Comparison of ENCODE assay signal across 22 cellular contexts in the genomic region with DNA sequence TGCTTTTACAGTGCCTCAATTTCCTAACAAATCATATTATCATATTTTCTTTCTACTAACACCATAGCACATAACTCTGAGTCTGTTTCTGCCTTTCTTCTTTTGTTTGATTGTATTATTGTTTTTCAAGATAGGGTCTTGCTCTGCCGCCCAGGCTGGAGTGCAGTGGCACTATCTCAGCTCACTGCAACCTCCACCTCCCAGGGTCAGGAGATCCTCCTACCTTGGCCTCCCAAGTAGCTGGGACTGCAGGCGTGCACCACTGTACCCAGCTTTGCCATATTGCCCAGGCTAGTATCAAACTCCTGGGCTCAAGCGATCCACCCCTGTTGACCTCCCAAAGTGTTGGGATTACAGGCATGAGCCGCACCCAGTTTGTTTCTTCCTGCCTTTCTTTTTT. TPM values are rescaled to one million over a fixed set of nuclear protein-coding genes. Genes with fewer than 3 reads are reported as not detected.
A peak's percentile ranks its signal among the peaks of the same experiment; 100 is the strongest.
DNase-seq lines count a peak whose midpoint lies in the region; ATAC-seq, FAIRE-seq and TF ChIP-seq lines count a peak whose summit lies in the region.
"Had no signal": no experiment of that assay in that cellular context is flagged by ENCODE, and none has a peak within 500 bp of the region (broad histone marks: within the 10 kb centered on the region; RNA-seq: fewer than 3 reads in every experiment).

No MANE protein-coding gene starts in this region.

- peaks cover 32 to 68% of the 10 kb centered on the region in 2 experiments for H3K36me3 ChIP-seq in HEK293 (ENCODE audit: control insufficient read depth in 2 of 2, insufficient read depth in 1 of 2, low read length in 2 of 2)
- peaks cover 3 to 28% of the 10 kb centered on the region in 2 experiments for H3K36me3 ChIP-seq in HepG2 (replicated peaks in 1 of 2; ENCODE audit: control insufficient read depth in 1 of 2, insufficient read depth in 2 of 2, low read length in 2 of 2)
- H3K36me3 ChIP-seq in WERI-Rb-1 = peaks cover 58% of the 10 kb centered on the region

- H3K27me3 Mint-ChIP-seq in T-helper 1 cell treated with Interleukin-12 subunit alpha and Interleukin-12 subunit beta and Interleukin-4 antibody, amounts not matched to agents 30 μg/mL and 1 μg/mL, for 36 hours (ENCODE audit: low read depth) = no peaks in the 10 kb centered on the region
- H3K27me3 Mint-ChIP-seq: CD4-positive, alpha-beta memory T cell; IgD-negative memory B cell had no signal

- H3K9me3 ChIP-seq in HEK293 (ENCODE audit: control insufficient read depth, insufficient read depth, low read depth, low read length) (no peaks in the 10 kb centered on the region), HepG2 (ENCODE audit: low read length) (no peaks in the 10 kb centered on the region), WERI-Rb-1 (ENCODE audit: severe bottlenecking) (no peaks in the 10 kb centered on the region)
- H3K9me3 ChIP-seq: A549 had no signal

- TF ChIP-seq RAD21 in HepG2 (CRISPR knock-in tag; IDR thresholded peaks at IDR 0.05) = no peak

- BruUV-seq in HepG2 (replicated peaks; lab: Mats Ljungman, UMichigan) = no TSS peak

- no peaks in the 10 kb centered on the region for H3K4me1 ChIP-seq in HEK293 (ENCODE audit: control insufficient read depth, insufficient read depth, low read length)
- no peaks in the 10 kb centered on the region for H3K4me1 ChIP-seq in HepG2 (ENCODE audit: insufficient read depth, low read length)

- 98% methylated on average over 4 of the region's 4 CpGs for WGBS in HepG2 (ENCODE audit: low lambda C conversion rate)

- H3K27ac ChIP-seq in HEK293 (ENCODE audit: extremely low read depth, low read depth, low read length) = no peak overlapping the region
- no peak overlapping the region for H3K27ac ChIP-seq in HepG2 (ENCODE audit: extremely low read length, insufficient read depth, low read length)
- H3K27ac ChIP-seq in WERI-Rb-1 = no peak overlapping the region
- H3K27ac ChIP-seq: 22Rv1, A549, BLaER1 had no signal

- ATAC-seq in HepG2 = no peak
- ATAC-seq: A549, GM23338, HCT116 had no signal

- peaks cover 14% of the 10 kb centered on the region for H3K4me1 Mint-ChIP-seq in T-helper 1 cell treated with Interleukin-12 subunit alpha and Interleukin-12 subunit beta and Interleukin-4 antibody, amounts not matched to agents 30 μg/mL and 1 μg/mL, for 36 hours (ENCODE audit: low read depth)
- H3K4me1 Mint-ChIP-seq: CD14-positive monocyte, GM23338 had no signal

- peaks cover 59% of the 10 kb centered on the region for H4K20me1 ChIP-seq in HepG2 (ENCODE audit: insufficient read depth, low read length)

- no peak for TF ChIP-seq EP300 in HepG2 (IDR thresholded peaks at IDR 0.05; ENCODE audit: low read depth in 2 of 2, low read length in 2 of 2)
- no peak for TF ChIP-seq EP300 in HepG2 (CRISPR knock-in tag; IDR thresholded peaks at IDR 0.05; ENCODE audit: borderline replicate concordance)

- H3K79me2 ChIP-seq in HepG2 (ENCODE audit: insufficient read depth, low read length) = peaks cover 61% of the 10 kb centered on the region

- no peak overlapping the region for H2AFZ ChIP-seq in HepG2 (ENCODE audit: low read length)
- H2AFZ ChIP-seq: GM23338 had no signal

- CTCF ChIA-PET in HEK293 (lab: Yijun Ruan, JAX) (interaction anchor here (0.6 to 0.7 kb wide), 3 partner anchors 12 to 70 kb away, joined by 3 to 4 read pairs (median 4); no protein-coding TSS in a partner anchor), HepG2 (lab: Yijun Ruan, JAX; ENCODE audit: low intra/inter-chr PET ratio, low total read pairs) (no interaction called here)

- H3K27ac Mint-ChIP-seq in T-helper 1 cell treated with Interleukin-12 subunit alpha and Interleukin-12 subunit beta and Interleukin-4 antibody, amounts not matched to agents 30 μg/mL and 1 μg/mL, for 36 hours = peak overlapping the region; percentile 31
- H3K27ac Mint-ChIP-seq: CD4-positive, alpha-beta memory T cell; GM23338; IgD-negative memory B cell had no signal

- DNase-seq in T-helper 1 cell = no peak
- no peak for DNase-seq in HepG2 (ENCODE audit: low spot score)
- peak; percentile 19 for DNase-seq in stimulated activated CD8-positive, alpha-beta memory T cell treated with anti-CD3 and anti-CD28 coated beads, Interleukin-4, amount 100 ng/mL, for 48 hours
- DNase-seq in WERI-Rb-1 = no peak
- DNase-seq in RPMI8226 = no peak
- DNase-seq: AML-193; CD4-positive, alpha-beta memory T cell; DMS153; DMS79; GDM1; H7 had no signal

- H3K27me3 ChIP-seq in HepG2 (ENCODE audit: control insufficient read depth in 1 of 2, insufficient read depth in 2 of 2, low read length in 2 of 2) (no peaks in the 10 kb centered on the region), WERI-Rb-1 (ENCODE audit: insufficient read depth, low read depth, severe bottlenecking) (no peaks in the 10 kb centered on the region)
- H3K27me3 ChIP-seq: BLaER1 had no signal

- H3K9ac ChIP-seq in HepG2 (ENCODE audit: insufficient read depth, low read depth, low read length) = no peak overlapping the region
- H3K9ac ChIP-seq: BLaER1 had no signal

- H3K4me3 Mint-ChIP-seq in T-helper 1 cell treated with Interleukin-12 subunit alpha and Interleukin-12 subunit beta and Interleukin-4 antibody, amounts not matched to agents 30 μg/mL and 1 μg/mL, for 36 hours = no peak overlapping the region
- H3K4me3 Mint-ChIP-seq: CD14-positive monocyte; CD4-positive, alpha-beta memory T cell; GM23338 had no signal

- H3K9me3 Mint-ChIP-seq in T-helper 1 cell treated with Interleukin-12 subunit alpha and Interleukin-12 subunit beta and Interleukin-4 antibody, amounts not matched to agents 30 μg/mL and 1 μg/mL, for 36 hours = no peaks in the 10 kb centered on the region
- H3K9me3 Mint-ChIP-seq: CD14-positive monocyte; CD4-positive, alpha-beta memory T cell; GM23338; IgD-negative memory B cell had no signal

- no peak overlapping the region for H3K4me2 ChIP-seq in HepG2 (ENCODE audit: low read depth, low read length)
- H3K4me2 ChIP-seq: A549, BLaER1, GM23338 had no signal

- POLR2A ChIA-PET in HEK293 (lab: Yijun Ruan, JAX) = no interaction called here
- POLR2A ChIA-PET in HepG2 (lab: Yijun Ruan, JAX) = no interaction called here

- no peak overlapping the region for H3K4me3 ChIP-seq in HEK293 (ENCODE audit: low read depth, low read length)
- no peak overlapping the region for H3K4me3 ChIP-seq in HepG2 (replicated peaks in 1 of 3; ENCODE audit: insufficient read depth in 1 of 3, low read depth in 2 of 3, low read length in 3 of 3)
- H3K4me3 ChIP-seq in WERI-Rb-1 (ENCODE audit: low read depth, low read length) = no peak overlapping the region
- H3K4me3 ChIP-seq: A549, BLaER1, GM23338 had no signal

- intact Hi-C loops in HepG2 (cut with micrococcal nuclease; ENCODE audit: unreplicated experiment) = no loop called here

- no peak for FAIRE-seq in HepG2 (lab: Jason Lieb, UNC)
- FAIRE-seq: A549, HTR-8/SVneo had no signal

- TF ChIP-seq CTCF in HEK293 (tag by site-specific recombination; IDR thresholded peaks at IDR 0.05) = no peak
- no peak for TF ChIP-seq CTCF in HepG2 (CRISPR knock-in tag; IDR thresholded peaks at IDR 0.05)
- no peak for TF ChIP-seq CTCF in WERI-Rb-1 (IDR thresholded peaks at IDR 0.05; ENCODE audit: low read depth, low read length)

- in situ Hi-C loops in HepG2 (cut with HindIII; ENCODE audit: extremely low pct_ligation_motif_present, low pct_unique_long_range_greater_than_20kb) = no loop called here

- peaks cover 33% of the 10 kb centered on the region for H3K36me3 Mint-ChIP-seq in T-helper 1 cell treated with Interleukin-12 subunit alpha and Interleukin-12 subunit beta and Interleukin-4 antibody, amounts not matched to agents 30 μg/mL and 1 μg/mL, for 36 hours (ENCODE audit: low read depth)

- no peak for TF ChIP-seq POLR2A in HepG2 (IDR thresholded peaks at IDR 0.05; ENCODE audit: insufficient read depth in 1 of 2, low read depth in 2 of 2, low read length in 2 of 2)

RNA-seq across cellular contexts. Expression of a gene that starts 18.7 kb away (rescaled TPM):
- total RNA-seq in HepG2 (2016; rRNA removed; fragmentation: Illumina TruSeq; extraction: Trizol) = 61.5 and 104 TPM in 2 replicates
- total RNA-seq in HepG2 (2016; cell fraction: cytosol; rRNA removed; fragmentation: Illumina TruSeq; extraction: Trizol; ENCODE audit: low read depth) = 34.4 and 39.3 TPM in 2 replicates
- total RNA-seq in HepG2 (2016; cell fraction: insoluble cytoplasmic fraction; rRNA removed; fragmentation: Illumina TruSeq; extraction: Trizol) = 58.9 and 104 TPM in 2 replicates
- 63.0 and 66.5 TPM in 2 replicates for total RNA-seq in HepG2 (2016; cell fraction: membrane; rRNA removed; fragmentation: Illumina TruSeq; extraction: Trizol)
- total RNA-seq in HepG2 (2016; cell fraction: nucleus; rRNA removed; fragmentation: Illumina TruSeq; extraction: Trizol) = 30.8 and 33.3 TPM in 2 replicates
- 56.5 and 76.3 TPM in 2 replicates for polyA plus RNA-seq in HepG2 (2011; rRNA removed)
- polyA plus RNA-seq in HepG2 (2011; cell fraction: cytosol; rRNA removed) = 46.1 and 53.8 TPM in 2 replicates
- 16.8 and 19.7 TPM in 2 replicates for polyA plus RNA-seq in HepG2 (2011; cell fraction: nucleus; rRNA removed)
- polyA plus RNA-seq in HepG2 (2012) = 110 and 124 TPM in 2 replicates
- 31.7 and 47.4 TPM in 2 replicates for polyA plus RNA-seq in HepG2 (2016; cell fraction: cytosol; fragmentation: Illumina TruSeq; extraction: Trizol; ENCODE audit: low read depth)
- polyA plus RNA-seq in HepG2 (2016; cell fraction: insoluble cytoplasmic fraction; fragmentation: Illumina TruSeq; extraction: Trizol; ENCODE audit: low read depth) = 161 and 162 TPM in 2 replicates
- 54.0 and 67.8 TPM in 2 replicates for polyA plus RNA-seq in HepG2 (2016; cell fraction: membrane; fragmentation: Illumina TruSeq; extraction: Trizol; ENCODE audit: low read depth)
- 58.6 and 64.1 TPM in 2 replicates for polyA plus RNA-seq in HepG2 (2016; cell fraction: nucleus; fragmentation: Illumina TruSeq; extraction: Trizol; ENCODE audit: insufficient read depth, low read depth)
- 22.9 and 27.8 TPM in 2 replicates for polyA minus RNA-seq in HepG2 (2011; rRNA and poly(A)+ RNA removed; ENCODE audit: low replicate concordance)
- polyA minus RNA-seq in HepG2 (2011; cell fraction: cytosol; rRNA and poly(A)+ RNA removed) = 62.0 TPM in 2 replicates
- polyA minus RNA-seq in HepG2 (2011; cell fraction: nucleus; rRNA and poly(A)+ RNA removed) = 41.5 and 41.8 TPM in 2 replicates

RNA-seq across cellular contexts. Expression of a gene that starts 22.7 kb away (rescaled TPM):
- 3.6 and 6.6 TPM in 2 replicates for total RNA-seq in HepG2 (2016; rRNA removed; fragmentation: Illumina TruSeq; extraction: Trizol)
- total RNA-seq in HepG2 (2016; cell fraction: cytosol; rRNA removed; fragmentation: Illumina TruSeq; extraction: Trizol; ENCODE audit: low read depth) = 7.0 and 8.2 TPM in 2 replicates
- total RNA-seq in HepG2 (2016; cell fraction: insoluble cytoplasmic fraction; rRNA removed; fragmentation: Illumina TruSeq; extraction: Trizol) = 3.7 and 9.0 TPM in 2 replicates
- total RNA-seq in HepG2 (2016; cell fraction: membrane; rRNA removed; fragmentation: Illumina TruSeq; extraction: Trizol) = 4.6 and 5.2 TPM in 2 replicates
- total RNA-seq in HepG2 (2016; cell fraction: nucleus; rRNA removed; fragmentation: Illumina TruSeq; extraction: Trizol) = 5.5 and 7.9 TPM in 2 replicates
- 6.0 and 7.0 TPM in 2 replicates for polyA plus RNA-seq in HepG2 (2011; rRNA removed)
- polyA plus RNA-seq in HepG2 (2011; cell fraction: cytosol; rRNA removed) = 5.9 and 7.1 TPM in 2 replicates
- polyA plus RNA-seq in HepG2 (2011; cell fraction: nucleus; rRNA removed) = 24.2 and 29.4 TPM in 2 replicates
- 6.4 and 9.0 TPM in 2 replicates for polyA plus RNA-seq in HepG2 (2012)
- 2.3 and 2.4 TPM in 2 replicates for polyA plus RNA-seq in HepG2 (2016; cell fraction: cytosol; fragmentation: Illumina TruSeq; extraction: Trizol; ENCODE audit: low read depth)
- polyA plus RNA-seq in HepG2 (2016; cell fraction: insoluble cytoplasmic fraction; fragmentation: Illumina TruSeq; extraction: Trizol; ENCODE audit: low read depth) = 4.0 and 4.3 TPM in 2 replicates
- polyA plus RNA-seq in HepG2 (2016; cell fraction: membrane; fragmentation: Illumina TruSeq; extraction: Trizol; ENCODE audit: low read depth) = 4.3 and 5.1 TPM in 2 replicates
- polyA plus RNA-seq in HepG2 (2016; cell fraction: nucleus; fragmentation: Illumina TruSeq; extraction: Trizol; ENCODE audit: insufficient read depth, low read depth) = 13.5 and 13.8 TPM in 2 replicates
- 30.0 and 58.9 TPM in 2 replicates for polyA minus RNA-seq in HepG2 (2011; rRNA and poly(A)+ RNA removed; ENCODE audit: low replicate concordance)
- 3.8 and 7.7 TPM in 2 replicates for polyA minus RNA-seq in HepG2 (2011; cell fraction: cytosol; rRNA and poly(A)+ RNA removed)
- polyA minus RNA-seq in HepG2 (2011; cell fraction: nucleus; rRNA and poly(A)+ RNA removed) = 7.5 and 12.6 TPM in 2 replicates
- total RNA-seq: CD4-positive, alpha-beta memory T cell; Daoy; GM23338; H7 had no signal
- polyA plus RNA-seq: CD14-positive monocyte; CD4-positive, alpha-beta memory T cell; IgD-negative memory B cell had no signal

RNA-seq across cellular contexts. Expression of a gene that starts 29.3 kb away (rescaled TPM):
- total RNA-seq in HepG2 (2016; rRNA removed; fragmentation: Illumina TruSeq; extraction: Trizol) = 0.27 and 0.31 TPM in 2 replicates
- 0.44 TPM in 1 of 2 replicates, not detected in the other for total RNA-seq in HepG2 (2016; cell fraction: cytosol; rRNA removed; fragmentation: Illumina TruSeq; extraction: Trizol; ENCODE audit: low read depth)
- 0.22 TPM in 1 of 2 replicates, not detected in the other for total RNA-seq in HepG2 (2016; cell fraction: insoluble cytoplasmic fraction; rRNA removed; fragmentation: Illumina TruSeq; extraction: Trizol)
- 0.34 TPM in 1 of 2 replicates, not detected in the other for total RNA-seq in HepG2 (2016; cell fraction: membrane; rRNA removed; fragmentation: Illumina TruSeq; extraction: Trizol)
- total RNA-seq in HepG2 (2016; cell fraction: nucleus; rRNA removed; fragmentation: Illumina TruSeq; extraction: Trizol) = 0.47 TPM in 1 of 2 replicates, not detected in the other
- polyA plus RNA-seq in HepG2 (2011; rRNA removed) = 0.35 and 0.40 TPM in 2 replicates
- polyA plus RNA-seq in HepG2 (2011; cell fraction: cytosol; rRNA removed) = 0.20 and 0.21 TPM in 2 replicates
- 1.2 and 1.6 TPM in 2 replicates for polyA plus RNA-seq in HepG2 (2011; cell fraction: nucleus; rRNA removed)
- polyA plus RNA-seq in HepG2 (2012) = 0.19 and 0.21 TPM in 2 replicates
- not detected in 2 replicates for polyA plus RNA-seq in HepG2 (2016; cell fraction: cytosol; fragmentation: Illumina TruSeq; extraction: Trizol; ENCODE audit: low read depth)
- not detected in 2 replicates for polyA plus RNA-seq in HepG2 (2016; cell fraction: insoluble cytoplasmic fraction; fragmentation: Illumina TruSeq; extraction: Trizol; ENCODE audit: low read depth)
- not detected in 2 replicates for polyA plus RNA-seq in HepG2 (2016; cell fraction: membrane; fragmentation: Illumina TruSeq; extraction: Trizol; ENCODE audit: low read depth)
- polyA plus RNA-seq in HepG2 (2016; cell fraction: nucleus; fragmentation: Illumina TruSeq; extraction: Trizol; ENCODE audit: insufficient read depth, low read depth) = not detected in 2 replicates
- 1.6 and 4.8 TPM in 2 replicates for polyA minus RNA-seq in HepG2 (2011; rRNA and poly(A)+ RNA removed; ENCODE audit: low replicate concordance)
- polyA minus RNA-seq in HepG2 (2011; cell fraction: cytosol; rRNA and poly(A)+ RNA removed) = not detected in 2 replicates
- 1.0 and 3.2 TPM in 2 replicates for polyA minus RNA-seq in HepG2 (2011; cell fraction: nucleus; rRNA and poly(A)+ RNA removed)
- total RNA-seq: Daoy, H7 had no signal

RNA-seq across cellular contexts. Expression of a gene that starts 34.5 kb away (rescaled TPM):
- total RNA-seq in HepG2 (2016; rRNA removed; fragmentation: Illumina TruSeq; extraction: Trizol) = 0.28 and 0.69 TPM in 2 replicates
- total RNA-seq in HepG2 (2016; cell fraction: cytosol; rRNA removed; fragmentation: Illumina TruSeq; extraction: Trizol; ENCODE audit: low read depth) = not detected in 2 replicates
- 0.18 and 0.63 TPM in 2 replicates for total RNA-seq in HepG2 (2016; cell fraction: insoluble cytoplasmic fraction; rRNA removed; fragmentation: Illumina TruSeq; extraction: Trizol)
- total RNA-seq in HepG2 (2016; cell fraction: membrane; rRNA removed; fragmentation: Illumina TruSeq; extraction: Trizol) = 0.09 and 0.10 TPM in 2 replicates
- 0.72 and 0.96 TPM in 2 replicates for total RNA-seq in HepG2 (2016; cell fraction: nucleus; rRNA removed; fragmentation: Illumina TruSeq; extraction: Trizol)
- 1.1 and 1.9 TPM in 2 replicates for polyA plus RNA-seq in HepG2 (2011; rRNA removed)
- 0.81 and 0.99 TPM in 2 replicates for polyA plus RNA-seq in HepG2 (2011; cell fraction: cytosol; rRNA removed)
- 10.6 and 11.1 TPM in 2 replicates for polyA plus RNA-seq in HepG2 (2011; cell fraction: nucleus; rRNA removed)
- polyA plus RNA-seq in HepG2 (2012) = 1.7 and 2.2 TPM in 2 replicates
- polyA plus RNA-seq in HepG2 (2016; cell fraction: cytosol; fragmentation: Illumina TruSeq; extraction: Trizol; ENCODE audit: low read depth) = 0.06 and 0.07 TPM in 2 replicates
- polyA plus RNA-seq in HepG2 (2016; cell fraction: insoluble cytoplasmic fraction; fragmentation: Illumina TruSeq; extraction: Trizol; ENCODE audit: low read depth) = 0.14 and 0.29 TPM in 2 replicates
- 0.06 and 0.14 TPM in 2 replicates for polyA plus RNA-seq in HepG2 (2016; cell fraction: membrane; fragmentation: Illumina TruSeq; extraction: Trizol; ENCODE audit: low read depth)
- polyA plus RNA-seq in HepG2 (2016; cell fraction: nucleus; fragmentation: Illumina TruSeq; extraction: Trizol; ENCODE audit: insufficient read depth, low read depth) = 2.1 and 3.0 TPM in 2 replicates
- 1.1 and 1.6 TPM in 2 replicates for polyA minus RNA-seq in HepG2 (2011; rRNA and poly(A)+ RNA removed; ENCODE audit: low replicate concordance)
- 0.69 and 0.79 TPM in 2 replicates for polyA minus RNA-seq in HepG2 (2011; cell fraction: cytosol; rRNA and poly(A)+ RNA removed)
- 2.4 and 2.6 TPM in 2 replicates for polyA minus RNA-seq in HepG2 (2011; cell fraction: nucleus; rRNA and poly(A)+ RNA removed)

RNA-seq across cellular contexts. Expression of a gene that starts 43.5 kb away (rescaled TPM):
- 11.1 and 13.0 TPM in 2 replicates for total RNA-seq in HepG2 (2016; rRNA removed; fragmentation: Illumina TruSeq; extraction: Trizol)
- total RNA-seq in HepG2 (2016; cell fraction: cytosol; rRNA removed; fragmentation: Illumina TruSeq; extraction: Trizol; ENCODE audit: low read depth) = 6.2 and 6.8 TPM in 2 replicates
- 10.6 and 12.4 TPM in 2 replicates for total RNA-seq in HepG2 (2016; cell fraction: insoluble cytoplasmic fraction; rRNA removed; fragmentation: Illumina TruSeq; extraction: Trizol)
- 7.9 and 8.2 TPM in 2 replicates for total RNA-seq in HepG2 (2016; cell fraction: membrane; rRNA removed; fragmentation: Illumina TruSeq; extraction: Trizol)
- 8.6 and 10.2 TPM in 2 replicates for total RNA-seq in HepG2 (2016; cell fraction: nucleus; rRNA removed; fragmentation: Illumina TruSeq; extraction: Trizol)
- 6.0 and 8.5 TPM in 2 replicates for polyA plus RNA-seq in HepG2 (2011; rRNA removed)
- polyA plus RNA-seq in HepG2 (2011; cell fraction: cytosol; rRNA removed) = 5.7 and 6.1 TPM in 2 replicates
- polyA plus RNA-seq in HepG2 (2011; cell fraction: nucleus; rRNA removed) = 12.2 and 14.9 TPM in 2 replicates
- 14.6 and 18.0 TPM in 2 replicates for polyA plus RNA-seq in HepG2 (2012)
- polyA plus RNA-seq in HepG2 (2016; cell fraction: cytosol; fragmentation: Illumina TruSeq; extraction: Trizol; ENCODE audit: low read depth) = 6.8 and 7.1 TPM in 2 replicates
- polyA plus RNA-seq in HepG2 (2016; cell fraction: insoluble cytoplasmic fraction; fragmentation: Illumina TruSeq; extraction: Trizol; ENCODE audit: low read depth) = 12.2 and 14.9 TPM in 2 replicates
- polyA plus RNA-seq in HepG2 (2016; cell fraction: membrane; fragmentation: Illumina TruSeq; extraction: Trizol; ENCODE audit: low read depth) = 5.6 and 5.7 TPM in 2 replicates
- 7.6 and 11.7 TPM in 2 replicates for polyA plus RNA-seq in HepG2 (2016; cell fraction: nucleus; fragmentation: Illumina TruSeq; extraction: Trizol; ENCODE audit: insufficient read depth, low read depth)
- 3.8 and 5.0 TPM in 2 replicates for polyA minus RNA-seq in HepG2 (2011; rRNA and poly(A)+ RNA removed; ENCODE audit: low replicate concordance)
- polyA minus RNA-seq in HepG2 (2011; cell fraction: cytosol; rRNA and poly(A)+ RNA removed) = 3.3 and 4.6 TPM in 2 replicates
- 10.6 and 14.0 TPM in 2 replicates for polyA minus RNA-seq in HepG2 (2011; cell fraction: nucleus; rRNA and poly(A)+ RNA removed)
